25 cellular contexts compared by ENCODE assay signal in the genomic region with DNA sequence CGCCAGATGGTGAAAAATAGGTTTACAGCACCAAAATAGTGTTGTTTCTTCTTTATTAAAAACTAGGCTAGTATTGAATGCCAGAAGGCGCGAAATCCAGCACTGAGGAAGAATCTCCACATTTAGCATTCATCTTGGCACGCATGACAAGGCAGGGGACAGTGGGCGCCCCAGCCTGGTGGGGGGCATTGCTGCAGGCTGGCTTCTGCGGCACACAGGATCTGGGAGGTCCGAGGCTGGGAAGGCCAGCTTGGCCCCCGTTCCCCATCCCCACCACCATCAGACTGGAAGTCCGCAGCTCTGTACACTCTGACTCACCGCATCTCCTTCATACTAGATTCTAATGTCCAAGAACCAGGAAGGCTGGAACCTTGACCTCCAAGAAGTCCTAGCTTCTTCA.
"Had no signal": no experiment of that assay in that cellular context is flagged by ENCODE, and none has a peak within 500 bp of the region (broad histone marks: within the 10 kb centered on the region; RNA-seq: fewer than 3 reads in every experiment).

No MANE protein-coding gene starts in this region.

- H3K27me3 ChIP-seq: ascending aorta, body of pancreas, SJSA1 had no signal

- H3K4me1 ChIP-seq: ascending aorta, body of pancreas had no signal

- H3K36me3 ChIP-seq: ascending aorta, SJSA1 had no signal

- H3K36me3 Mint-ChIP-seq: activated naive CD4-positive, alpha-beta T cell treated with anti-CD3 and anti-CD28 coated beads, Interleukin-2, amount 50 U/mL, for 72 hours had no signal

- H3K27me3 Mint-ChIP-seq: activated naive CD8-positive, alpha-beta T cell treated with anti-CD3 and anti-CD28 coated beads, Interleukin-2, amount 50 U/mL, for 24 hours; central memory CD8-positive, alpha-beta T cell had no signal

- H3K9me3 Mint-ChIP-seq: activated naive CD4-positive, alpha-beta T cell treated with anti-CD3 and anti-CD28 coated beads, Interleukin-2, amount 50 U/mL, for 72 hours; activated naive CD8-positive, alpha-beta T cell treated with anti-CD3 and anti-CD28 coated beads, Interleukin-2, amount 50 U/mL, for 24 hours; activated T-cell treated with anti-CD3 and anti-CD28 coated beads, Interleukin-2, amount 50 U/mL, for 4 hours; central memory CD8-positive, alpha-beta T cell; T-helper 1 cell treated with Interleukin-12 subunit alpha and Interleukin-12 subunit beta and Interleukin-4 antibody, amounts not matched to agents 30 μg/mL and 1 μg/mL, for 36 hours had no signal

- H3K27ac ChIP-seq: ascending aorta, body of pancreas, SJSA1 had no signal

- DNase-seq: activated CD4-positive, alpha-beta T cell treated with anti-CD3 and anti-CD28 coated beads for 4 hours; activated CD8-positive, alpha-beta memory T cell treated with anti-CD3 and anti-CD28 coated beads, Interleukin-2, amount 10 ng/mL, durations not matched to agents 7 days and 5 days; activated effector memory CD4-positive, alpha-beta T cell treated with anti-CD3 and anti-CD28 coated beads, Interleukin-2, amount 50 U/mL, for 16 hours; activated naive CD4-positive, alpha-beta T cell treated with Interleukin-2 at 50 U/mL for 16 hours; activated naive CD8-positive, alpha-beta T cell treated with anti-CD3 and anti-CD28 coated beads, Interleukin-2, amount 50 U/mL, for 24 hours; activated T-cell treated with anti-CD3 and anti-CD28 coated beads, Interleukin-2, amount 50 U/mL, for 4 hours; amniotic stem cell; body of pancreas; Kasumi-1; NCI-H1048; NCI-H1417; NCI-H1930; NCI-H2171; NCI-H2227 treated with DMSO at 0.1 percent for 48 hours; NCI-H446 treated with DMSO at 0.1 percent for 48 hours; NCI-H526; NCI-H774; NK-92 treated with Interleukin-12 subunit alpha and Interleukin-12 subunit beta, amount 100 ng/mL, for 24 hours; PC-3; SHP77 had no signal

- H3K4me3 Mint-ChIP-seq: activated CD8-positive, alpha-beta memory T cell treated with anti-CD3 and anti-CD28 coated beads, Interleukin-2, amount 10 ng/mL, durations not matched to agents 7 days and 5 days; activated naive CD8-positive, alpha-beta T cell treated with anti-CD3 and anti-CD28 coated beads, Interleukin-2, amount 50 U/mL, for 24 hours; activated T-cell treated with anti-CD3 and anti-CD28 coated beads, Interleukin-2, amount 50 U/mL, for 4 hours; central memory CD8-positive, alpha-beta T cell; T-helper 1 cell treated with Interleukin-12 subunit alpha and Interleukin-12 subunit beta and Interleukin-4 antibody, amounts not matched to agents 30 μg/mL and 1 μg/mL, for 36 hours had no signal

- H3K4me1 Mint-ChIP-seq: central memory CD8-positive, alpha-beta T cell had no signal

- H3K9me3 ChIP-seq: ascending aorta, body of pancreas, SJSA1 had no signal

- H3K27ac Mint-ChIP-seq: activated CD8-positive, alpha-beta memory T cell treated with anti-CD3 and anti-CD28 coated beads, Interleukin-2, amount 10 ng/mL, durations not matched to agents 7 days and 5 days; activated naive CD4-positive, alpha-beta T cell treated with anti-CD3 and anti-CD28 coated beads, Interleukin-2, amount 50 U/mL, for 72 hours; activated naive CD8-positive, alpha-beta T cell treated with anti-CD3 and anti-CD28 coated beads, Interleukin-2, amount 50 U/mL, for 24 hours; T-helper 1 cell treated with Interleukin-12 subunit alpha and Interleukin-12 subunit beta and Interleukin-4 antibody, amounts not matched to agents 30 μg/mL and 1 μg/mL, for 36 hours had no signal

- H3K4me3 ChIP-seq: ascending aorta, body of pancreas, SJSA1 had no signal
